In genomic region chr16:84062734-84063640, GRCh38 we compare ENCODE assay signal across 8 cellular contexts. TPM values are rescaled to one million over a fixed set of nuclear protein-coding genes. Genes with fewer than 3 reads are reported as not detected.
DNase-seq lines count a peak whose midpoint lies in the region; ATAC-seq and TF ChIP-seq lines count a peak whose summit lies in the region.

No MANE protein-coding gene starts in this region.

- TF ChIP-seq CTCF in LNCaP clone FGC (IDR thresholded peaks at IDR 0.05; ENCODE audit: control insufficient read depth, extremely low read depth, insufficient read depth) (peak; percentile 85), adrenal gland (IDR thresholded peaks at IDR 0.05) (peak; percentile 91 to 99 (median 92)), heart left ventricle (IDR thresholded peaks at IDR 0.05) (peak; percentile 74 to 93 (median 88)), prostate gland (IDR thresholded peaks at IDR 0.05) (peak; percentile 58 to 83 (median 66))

- no peak for TF ChIP-seq POLR2A in adrenal gland (IDR thresholded peaks at IDR 0.05)
- no peak for TF ChIP-seq POLR2A in heart left ventricle (IDR thresholded peaks at IDR 0.05)
- TF ChIP-seq POLR2A in prostate gland (IDR thresholded peaks at IDR 0.05), result no peak

- 39 to 47% (median 44%) methylated on average over 22 to 25 of the region's 25 CpGs for WGBS in adrenal gland, 4 donors
- 37 to 50% (median 42%) methylated on average over 24 to 25 of the region's 25 CpGs for WGBS in heart left ventricle, 4 donors
- WGBS in prostate gland, result 42% methylated on average over 25 of the region's 25 CpGs

- peak overlapping the region in 1 of 5 donors; percentile 13 for H3K27ac ChIP-seq in adrenal gland
- H3K27ac ChIP-seq in heart left ventricle, result peak overlapping the region in 5 of 12 donors; percentile 11 to 46 (median 31)
- no peak overlapping the region for H3K27ac ChIP-seq in prostate gland

- intact Hi-C loops in adrenal gland (cut with DNase I) (loop anchor here (5.0 to 10.0 kb wide), 2 partner anchors 96 to 238 kb away; partner anchors contain the start of gene NECAB2 (in 2 of the 2)), heart left ventricle (cut with DNase I) (loop anchor here (1.0 to 10.0 kb wide), 10 partner anchors 91 to 241 kb away; partner anchors contain the start of gene NECAB2 (in 3 of the 10)), prostate gland (cut with DNase I) (loop anchor here (5.0 kb wide), 1 partner anchor 96 kb away; the partner anchor contains the start of gene NECAB2)

- ATAC-seq in heart left ventricle, result peak; percentile 60 to 85 (median 85)
- no peak for ATAC-seq in GM18520 (IDR thresholded peaks at IDR 0.05; ENCODE audit: unreplicated experiment)
- ATAC-seq in GM21390 (IDR thresholded peaks at IDR 0.05; ENCODE audit: unreplicated experiment), result no peak

- H3K36me3 ChIP-seq in adrenal gland (replicated peaks in 1 of 2) (peaks cover 0 to 86% of the 10 kb centered on the region in 2 donors), heart left ventricle (peaks cover 7 to 100% (median 94%) of the 10 kb centered on the region in 9 donors), prostate gland (peaks cover 0 to 23% of the 10 kb centered on the region in 2 donors)

- H3K4me3 ChIP-seq in LNCaP clone FGC (ENCODE audit: low read depth, low read length), result no peak overlapping the region
- H3K4me3 ChIP-seq in adrenal gland, result no peak overlapping the region
- no peak overlapping the region for H3K4me3 ChIP-seq in heart left ventricle
- no peak overlapping the region for H3K4me3 ChIP-seq in prostate gland

- H3K27me3 ChIP-seq in adrenal gland (no peaks in the 10 kb centered on the region), heart left ventricle (no peaks in the 10 kb centered on the region), prostate gland (replicated peaks; ENCODE audit: insufficient read depth) (no peaks in the 10 kb centered on the region)

- H3K9me3 ChIP-seq in adrenal gland (replicated peaks in 1 of 3) (no peaks in the 10 kb centered on the region), heart left ventricle (no peaks in the 10 kb centered on the region), prostate gland (no peaks in the 10 kb centered on the region)

- H3K4me1 ChIP-seq in adrenal gland (replicated peaks in 1 of 2) (peaks cover 0 to 7% of the 10 kb centered on the region in 2 donors), heart left ventricle (peaks cover 0 to 24% (median 12%) of the 10 kb centered on the region in 12 donors), prostate gland (replicated peaks) (no peaks in the 10 kb centered on the region)

- DNase-seq in DMS79 treated with DMSO at 0.1 percent for 48 hours (lab: John Stamatoyannopoulos, UW) (peak; percentile 4), LNCaP clone FGC (ENCODE audit: low read depth) (no peak), T follicular helper cell (ENCODE audit: low read depth) (peak; percentile 45), adrenal gland (peak; percentile 85 to 94 (median 88)), heart left ventricle (peak; percentile 73 to 85 (median 80)), prostate gland (ENCODE audit: low spot score) (peak; percentile 51)

RNA-seq across cellular contexts. Expression of gene SLC38A8, which starts 20.4 kb away (rescaled TPM):
- 1 to 10 TPM in 1 of 8 donors, under 1 TPM in 2, not detected in 5; 0.55 to 1.1 (median 0.65) TPM for total RNA-seq in adrenal gland
- polyA plus RNA-seq in adrenal gland, result under 1 TPM in 2 of 3 donors, not detected in 1; 0.07 to 0.31 TPM
- 1 to 10 TPM in 3 of 9 donors, under 1 TPM in 4, not detected in 2; 0.29 to 5.8 (median 0.63) TPM for total RNA-seq in heart left ventricle
- 10 to 100 TPM in 1 of 2 donors, not detected in 1; 25.3 TPM for polyA plus RNA-seq in heart left ventricle
- not detected for total RNA-seq in prostate gland

RNA-seq across cellular contexts. Expression of gene MBTPS1, which starts 53.8 kb away (rescaled TPM):
- total RNA-seq in adrenal gland (100 to 1,000 TPM in 2 of 8 donors, 10 to 100 TPM in 6; 69.0 to 132 (median 88.4) TPM), heart left ventricle (10 to 100 TPM; 57.3 to 91.4 (median 68.6) TPM), prostate gland (100 to 1,000 TPM in 1 of 2 donors, 10 to 100 TPM in 1; 79.0 to 133 TPM)
- polyA plus RNA-seq in adrenal gland (10 to 100 TPM; 61.5 to 71.5 (median 65.3) TPM), heart left ventricle (10 to 100 TPM; 37.2 to 54.2 TPM)

Comparison
In these comparisons a context has a peak if more than half of its experiments do, and no peak if none do; other contexts are left out.
1. ATAC-seq: peak in heart left ventricle (4 of 4); none in GM18520 (single experiment) and GM21390 (single experiment).
2. Peak in every context shown above with its lines, with median percentiles within 50 percentile points of each other: CTCF ChIP-seq.